ENCODE assay signal across 2 cellular contexts in the genomic region with DNA sequence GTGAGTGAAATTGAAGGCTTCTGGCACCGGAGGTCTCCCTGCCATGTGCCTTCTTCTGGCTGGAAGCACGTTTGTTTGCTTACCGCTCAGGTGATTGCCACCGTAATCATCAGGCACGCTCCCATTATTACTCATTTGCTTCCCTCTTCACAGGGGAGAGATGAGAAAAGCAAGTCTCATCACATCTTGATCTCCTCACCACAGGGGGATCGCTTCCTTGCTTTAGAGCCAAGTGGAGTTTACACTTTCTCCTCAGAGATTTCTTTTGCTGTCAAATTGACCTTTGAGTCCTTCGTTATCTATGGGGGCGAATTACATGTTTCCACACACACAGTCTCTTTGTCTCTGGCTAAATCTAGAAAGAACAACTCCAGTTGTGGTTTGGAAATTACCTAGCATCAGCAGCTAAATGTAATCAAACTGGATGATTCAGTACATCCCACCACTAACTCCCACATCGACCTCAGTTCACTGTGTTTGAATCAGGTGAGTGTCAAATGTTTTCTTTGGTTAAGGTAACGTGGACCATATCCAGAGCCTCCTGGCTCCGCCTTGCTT.
TF ChIP-seq lines count a peak whose summit lies in the region.

No MANE protein-coding gene starts in this region.

TF ChIP-seq in SK-N-SH, 30 proteins besides CTCF, POLR2A, EP300 and RAD21 (continued from another document):
- TF ChIP-seq, protein P1, sequence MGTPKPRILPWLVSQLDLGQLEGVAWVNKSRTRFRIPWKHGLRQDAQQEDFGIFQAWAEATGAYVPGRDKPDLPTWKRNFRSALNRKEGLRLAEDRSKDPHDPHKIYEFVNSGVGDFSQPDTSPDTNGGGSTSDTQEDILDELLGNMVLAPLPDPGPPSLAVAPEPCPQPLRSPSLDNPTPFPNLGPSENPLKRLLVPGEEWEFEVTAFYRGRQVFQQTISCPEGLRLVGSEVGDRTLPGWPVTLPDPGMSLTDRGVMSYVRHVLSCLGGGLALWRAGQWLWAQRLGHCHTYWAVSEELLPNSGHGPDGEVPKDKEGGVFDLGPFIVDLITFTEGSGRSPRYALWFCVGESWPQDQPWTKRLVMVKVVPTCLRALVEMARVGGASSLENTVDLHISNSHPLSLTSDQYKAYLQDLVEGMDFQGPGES (IDR thresholded peaks at IDR 0.05; ENCODE audit: low read depth, low read length) = no peak
- TF ChIP-seq TCF12 (IDR thresholded peaks at IDR 0.05) (no peak), JUND (IDR thresholded peaks at IDR 0.05) (no peak), NRF1 (IDR thresholded peaks at IDR 0.05; ENCODE audit: low read depth, low read length) (no peak), SMC3 (IDR thresholded peaks at IDR 0.05; ENCODE audit: low read depth, low read length) (no peak), GATA2 (CRISPR knock-in tag; IDR thresholded peaks at IDR 0.05) (no peak), RFX5 (IDR thresholded peaks at IDR 0.05; ENCODE audit: low read length) (no peak), ELF1 (IDR thresholded peaks at IDR 0.05) (no peak), MXI1 (IDR thresholded peaks at IDR 0.05; ENCODE audit: low read depth, low read length) (no peak), YY1 (IDR thresholded peaks at IDR 0.05; ENCODE audit: low read depth) (no peak)
- TF ChIP-seq, protein P2, sequence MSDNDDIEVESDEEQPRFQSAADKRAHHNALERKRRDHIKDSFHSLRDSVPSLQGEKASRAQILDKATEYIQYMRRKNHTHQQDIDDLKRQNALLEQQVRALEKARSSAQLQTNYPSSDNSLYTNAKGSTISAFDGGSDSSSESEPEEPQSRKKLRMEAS (IDR thresholded peaks at IDR 0.05; ENCODE audit: low read depth) = no peak
- TF ChIP-seq, protein P3, sequence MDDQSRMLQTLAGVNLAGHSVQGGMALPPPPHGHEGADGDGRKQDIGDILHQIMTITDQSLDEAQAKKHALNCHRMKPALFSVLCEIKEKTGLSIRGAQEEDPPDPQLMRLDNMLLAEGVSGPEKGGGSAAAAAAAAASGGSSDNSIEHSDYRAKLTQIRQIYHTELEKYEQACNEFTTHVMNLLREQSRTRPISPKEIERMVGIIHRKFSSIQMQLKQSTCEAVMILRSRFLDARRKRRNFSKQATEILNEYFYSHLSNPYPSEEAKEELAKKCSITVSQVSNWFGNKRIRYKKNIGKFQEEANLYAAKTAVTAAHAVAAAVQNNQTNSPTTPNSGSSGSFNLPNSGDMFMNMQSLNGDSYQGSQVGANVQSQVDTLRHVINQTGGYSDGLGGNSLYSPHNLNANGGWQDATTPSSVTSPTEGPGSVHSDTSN (IDR thresholded peaks at IDR 0.05) = no peak

TF ChIP-seq in SK-N-SH treated with all-trans-retinoic acid at 6 μM for 48 hours, 23 proteins besides CTCF, POLR2A, EP300 and RAD21 (continued from another document):
- TF ChIP-seq, protein P4, sequence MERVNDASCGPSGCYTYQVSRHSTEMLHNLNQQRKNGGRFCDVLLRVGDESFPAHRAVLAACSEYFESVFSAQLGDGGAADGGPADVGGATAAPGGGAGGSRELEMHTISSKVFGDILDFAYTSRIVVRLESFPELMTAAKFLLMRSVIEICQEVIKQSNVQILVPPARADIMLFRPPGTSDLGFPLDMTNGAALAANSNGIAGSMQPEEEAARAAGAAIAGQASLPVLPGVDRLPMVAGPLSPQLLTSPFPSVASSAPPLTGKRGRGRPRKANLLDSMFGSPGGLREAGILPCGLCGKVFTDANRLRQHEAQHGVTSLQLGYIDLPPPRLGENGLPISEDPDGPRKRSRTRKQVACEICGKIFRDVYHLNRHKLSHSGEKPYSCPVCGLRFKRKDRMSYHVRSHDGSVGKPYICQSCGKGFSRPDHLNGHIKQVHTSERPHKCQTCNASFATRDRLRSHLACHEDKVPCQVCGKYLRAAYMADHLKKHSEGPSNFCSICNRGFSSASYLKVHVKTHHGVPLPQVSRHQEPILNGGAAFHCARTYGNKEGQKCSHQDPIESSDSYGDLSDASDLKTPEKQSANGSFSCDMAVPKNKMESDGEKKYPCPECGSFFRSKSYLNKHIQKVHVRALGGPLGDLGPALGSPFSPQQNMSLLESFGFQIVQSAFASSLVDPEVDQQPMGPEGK (CRISPR knock-in tag; IDR thresholded peaks at IDR 0.05; ENCODE audit: borderline replicate concordance) = no peak
- TF ChIP-seq, protein P5, sequence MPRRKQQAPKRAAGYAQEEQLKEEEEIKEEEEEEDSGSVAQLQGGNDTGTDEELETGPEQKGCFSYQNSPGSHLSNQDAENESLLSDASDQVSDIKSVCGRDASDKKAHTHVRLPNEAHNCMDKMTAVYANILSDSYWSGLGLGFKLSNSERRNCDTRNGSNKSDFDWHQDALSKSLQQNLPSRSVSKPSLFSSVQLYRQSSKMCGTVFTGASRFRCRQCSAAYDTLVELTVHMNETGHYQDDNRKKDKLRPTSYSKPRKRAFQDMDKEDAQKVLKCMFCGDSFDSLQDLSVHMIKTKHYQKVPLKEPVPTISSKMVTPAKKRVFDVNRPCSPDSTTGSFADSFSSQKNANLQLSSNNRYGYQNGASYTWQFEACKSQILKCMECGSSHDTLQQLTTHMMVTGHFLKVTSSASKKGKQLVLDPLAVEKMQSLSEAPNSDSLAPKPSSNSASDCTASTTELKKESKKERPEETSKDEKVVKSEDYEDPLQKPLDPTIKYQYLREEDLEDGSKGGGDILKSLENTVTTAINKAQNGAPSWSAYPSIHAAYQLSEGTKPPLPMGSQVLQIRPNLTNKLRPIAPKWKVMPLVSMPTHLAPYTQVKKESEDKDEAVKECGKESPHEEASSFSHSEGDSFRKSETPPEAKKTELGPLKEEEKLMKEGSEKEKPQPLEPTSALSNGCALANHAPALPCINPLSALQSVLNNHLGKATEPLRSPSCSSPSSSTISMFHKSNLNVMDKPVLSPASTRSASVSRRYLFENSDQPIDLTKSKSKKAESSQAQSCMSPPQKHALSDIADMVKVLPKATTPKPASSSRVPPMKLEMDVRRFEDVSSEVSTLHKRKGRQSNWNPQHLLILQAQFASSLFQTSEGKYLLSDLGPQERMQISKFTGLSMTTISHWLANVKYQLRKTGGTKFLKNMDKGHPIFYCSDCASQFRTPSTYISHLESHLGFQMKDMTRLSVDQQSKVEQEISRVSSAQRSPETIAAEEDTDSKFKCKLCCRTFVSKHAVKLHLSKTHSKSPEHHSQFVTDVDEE (CRISPR knock-in tag; IDR thresholded peaks at IDR 0.05) = no peak
- TF ChIP-seq BACH2 (CRISPR knock-in tag; IDR thresholded peaks at IDR 0.05; ENCODE audit: borderline replicate concordance) (no peak), GLIS3 (CRISPR knock-in tag; IDR thresholded peaks at IDR 0.05) (no peak), ARNTL (CRISPR knock-in tag; IDR thresholded peaks at IDR 0.05; ENCODE audit: borderline replicate concordance, low read depth) (no peak), ZNF565 (CRISPR knock-in tag; conservative IDR thresholded peaks at IDR 0.05; ENCODE audit: low read depth) (no peak), ZFP3 (CRISPR knock-in tag; IDR thresholded peaks at IDR 0.05) (no peak), OSR1 (CRISPR knock-in tag; IDR thresholded peaks at IDR 0.05) (no peak), ZC3H10 (CRISPR knock-in tag; IDR thresholded peaks at IDR 0.05) (no peak), PPARA (CRISPR knock-in tag; IDR thresholded peaks at IDR 0.05; ENCODE audit: borderline replicate concordance) (no peak)
- TF ChIP-seq, protein P6, sequence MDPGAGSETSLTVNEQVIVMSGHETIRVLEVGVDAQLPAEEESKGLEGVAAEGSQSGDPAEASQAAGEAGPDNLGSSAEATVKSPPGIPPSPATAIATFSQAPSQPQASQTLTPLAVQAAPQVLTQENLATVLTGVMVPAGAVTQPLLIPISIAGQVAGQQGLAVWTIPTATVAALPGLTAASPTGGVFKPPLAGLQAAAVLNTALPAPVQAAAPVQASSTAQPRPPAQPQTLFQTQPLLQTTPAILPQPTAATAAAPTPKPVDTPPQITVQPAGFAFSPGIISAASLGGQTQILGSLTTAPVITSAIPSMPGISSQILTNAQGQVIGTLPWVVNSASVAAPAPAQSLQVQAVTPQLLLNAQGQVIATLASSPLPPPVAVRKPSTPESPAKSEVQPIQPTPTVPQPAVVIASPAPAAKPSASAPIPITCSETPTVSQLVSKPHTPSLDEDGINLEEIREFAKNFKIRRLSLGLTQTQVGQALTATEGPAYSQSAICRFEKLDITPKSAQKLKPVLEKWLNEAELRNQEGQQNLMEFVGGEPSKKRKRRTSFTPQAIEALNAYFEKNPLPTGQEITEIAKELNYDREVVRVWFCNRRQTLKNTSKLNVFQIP (CRISPR knock-in tag; IDR thresholded peaks at IDR 0.05; ENCODE audit: borderline replicate concordance, low read depth) = no peak
